Comparison of ENCODE assay signal across 8 cellular contexts in genomic region chr17:38428150-38428642, GRCh38. TPM values are rescaled to one million over a fixed set of nuclear protein-coding genes. Genes with fewer than 3 reads are reported as not detected.
DNase-seq lines count a peak whose midpoint lies in the region; ATAC-seq and TF ChIP-seq lines count a peak whose summit lies in the region.

TSS of gene ARHGAP23 (plus strand) at chr17:38428464. CDS start at chr17:38428486, 22 bp downstream.

- peaks cover 49% of the 10 kb centered on the region for H3K27me3 Mint-ChIP-seq in activated naive CD8-positive, alpha-beta T cell treated with anti-CD3 and anti-CD28 coated beads, Interleukin-2, amount 10 ng/mL, durations not matched to agents 7 days and 5 days
- peaks cover 19% of the 10 kb centered on the region for H3K27me3 Mint-ChIP-seq in type B pancreatic cell

- H3K4me3 ChIP-seq in GM12865 (ENCODE audit: low read depth, low read length) (peak within 1 kb of the TSS; percentile 44), neural cell (ENCODE audit: low read length) (peak within 1 kb of the TSS; percentile 66)

- H3K79me2 ChIP-seq in neural cell (replicated peaks; ENCODE audit: insufficient read depth, low read length), result no peaks in the 10 kb centered on the region

- no peak within 1 kb of the TSS for H3K27ac Mint-ChIP-seq in activated naive CD8-positive, alpha-beta T cell treated with anti-CD3 and anti-CD28 coated beads, Interleukin-2, amount 10 ng/mL, durations not matched to agents 7 days and 5 days
- H3K27ac Mint-ChIP-seq in type B pancreatic cell, result peak within 1 kb of the TSS; percentile 76

- H3K4me1 Mint-ChIP-seq in activated naive CD8-positive, alpha-beta T cell treated with anti-CD3 and anti-CD28 coated beads, Interleukin-2, amount 10 ng/mL, durations not matched to agents 7 days and 5 days, result peaks cover 9% of the 10 kb centered on the region
- H3K4me1 Mint-ChIP-seq in type B pancreatic cell (ENCODE audit: unreplicated experiment), result peaks cover 46% of the 10 kb centered on the region

- H3K9me3 ChIP-seq in neural cell (ENCODE audit: low read length), result no peaks in the 10 kb centered on the region

- DNase-seq in GM12865 (ENCODE audit: low read depth), result peak; percentile 39
- DNase-seq in RPMI7951 (ENCODE audit: low read depth), result peak; percentile 70
- no peak for DNase-seq in activated naive CD8-positive, alpha-beta T cell treated with anti-CD3 and anti-CD28 coated beads, Interleukin-2, amount 10 ng/mL, durations not matched to agents 7 days and 5 days
- peak; percentile 86 for DNase-seq in globus pallidus (ENCODE audit: low spot score)
- no peak for DNase-seq in type B pancreatic cell (ENCODE audit: extremely low spot score, unreplicated experiment)
- no peak for DNase-seq in NCI-H1694 (lab: John Stamatoyannopoulos, UW)

- ATAC-seq in activated naive CD8-positive, alpha-beta T cell treated with anti-CD3 and anti-CD28 coated beads, Interleukin-2, amount 10 ng/mL, durations not matched to agents 7 days and 5 days (ENCODE audit: low read depth), result peak; percentile 41
- no peak for ATAC-seq in HG02588 (IDR thresholded peaks at IDR 0.05; ENCODE audit: unreplicated experiment)

- no peak within 1 kb of the TSS for H3K27ac ChIP-seq in neural cell (ENCODE audit: low read length)

- H4K20me1 ChIP-seq in neural cell (ENCODE audit: insufficient read depth), result no peaks in the 10 kb centered on the region

- H3K9me3 Mint-ChIP-seq in activated naive CD8-positive, alpha-beta T cell treated with anti-CD3 and anti-CD28 coated beads, Interleukin-2, amount 10 ng/mL, durations not matched to agents 7 days and 5 days, result no peaks in the 10 kb centered on the region
- no peaks in the 10 kb centered on the region for H3K9me3 Mint-ChIP-seq in type B pancreatic cell

- peaks cover 10% of the 10 kb centered on the region for H3K27me3 ChIP-seq in neural cell (ENCODE audit: insufficient read depth, low read depth, low read length)

- TF ChIP-seq CTCF in GM12865 (IDR thresholded peaks at IDR 0.05; ENCODE audit: insufficient read depth, low read depth, low read length, missing control alignments) (no peak), neural cell (IDR thresholded peaks at IDR 0.05; ENCODE audit: poor library complexity, severe bottlenecking) (no peak), type B pancreatic cell (conservative IDR thresholded peaks at IDR 0.05) (no peak)

- peak within 1 kb of the TSS; percentile 73 for H3K4me3 Mint-ChIP-seq in activated naive CD8-positive, alpha-beta T cell treated with anti-CD3 and anti-CD28 coated beads, Interleukin-2, amount 10 ng/mL, durations not matched to agents 7 days and 5 days
- H3K4me3 Mint-ChIP-seq in type B pancreatic cell, result peak within 1 kb of the TSS; percentile 87

- TF ChIP-seq RAD21 in neural cell (conservative IDR thresholded peaks at IDR 0.05), result no peak

- H3K36me3 Mint-ChIP-seq in activated naive CD8-positive, alpha-beta T cell treated with anti-CD3 and anti-CD28 coated beads, Interleukin-2, amount 10 ng/mL, durations not matched to agents 7 days and 5 days, result no peaks in the 10 kb centered on the region
- H3K36me3 Mint-ChIP-seq in type B pancreatic cell, result peaks cover 5% of the 10 kb centered on the region

- no peak within 1 kb of the TSS for H2AFZ ChIP-seq in neural cell (ENCODE audit: low read depth, low read length)

- POLR2A ChIA-PET in activated naive CD8-positive, alpha-beta T cell treated with anti-CD3 and anti-CD28 coated beads, Interleukin-2, amount 10 ng/mL, durations not matched to agents 7 days and 5 days (lab: Charles Lee), result no interaction called here

- H3K36me3 ChIP-seq in neural cell (ENCODE audit: insufficient read depth, low read length), result no peaks in the 10 kb centered on the region

- no peak for TF ChIP-seq EP300 in neural cell (conservative IDR thresholded peaks at IDR 0.05; ENCODE audit: poor library complexity, severe bottlenecking)

- no peak within 1 kb of the TSS for H3K4me2 ChIP-seq in neural cell (ENCODE audit: low read length)

- H3K9ac ChIP-seq in neural cell (ENCODE audit: low read length), result peak within 1 kb of the TSS; percentile 63

- no peaks in the 10 kb centered on the region for H3K9me2 ChIP-seq in neural cell (ENCODE audit: insufficient read depth, low read length)

- no peaks in the 10 kb centered on the region for H3F3A ChIP-seq in neural cell (ENCODE audit: insufficient read depth, low read length, poor library complexity, severe bottlenecking)

TF ChIP-seq in neural cell, 6 proteins besides CTCF, POLR2A, EP300 and RAD21:
- TF ChIP-seq REST (IDR thresholded peaks at IDR 0.05; ENCODE audit: borderline replicate concordance), result peak; percentile 16
- TF ChIP-seq EZH2 (IDR thresholded peaks at IDR 0.05; ENCODE audit: borderline replicate concordance, insufficient read depth, low read length, poor library complexity, severe bottlenecking), result no peak

RNA-seq across cellular contexts. Expression of gene ARHGAP23, which starts in this region (rescaled TPM):
- total RNA-seq in RPMI7951 (2014; rRNA removed; shearing (Covaris generic)), result 4.6 and 6.3 TPM in 2 replicates
- total RNA-seq in activated naive CD8-positive, alpha-beta T cell treated with anti-CD3 and anti-CD28 coated beads, Interleukin-2, amount 10 ng/mL, durations not matched to agents 7 days and 5 days, result under 1 TPM; 0.11 to 0.25 TPM
- 1.6 and 2.1 TPM in 2 replicates for polyA plus RNA-seq in neural cell
- polyA minus RNA-seq in neural cell, result 12.9 and 13.4 TPM in 2 replicates
- total RNA-seq in type B pancreatic cell (ENCODE audit: low replicate concordance), result 114 and 333 TPM in 2 replicates

Comparison
In these comparisons a context has a peak if more than half of its experiments do, and no peak if none do; other contexts are left out.
1. RNA of gene ARHGAP23 (total RNA-seq): 114 to 333 TPM in type B pancreatic cell; 4.6 to 6.3 TPM in RPMI7951 and 0.11 to 0.25 TPM in activated naive CD8-positive, alpha-beta T cell treated with anti-CD3 and anti-CD28 coated beads, Interleukin-2, amount 10 ng/mL, durations not matched to agents 7 days and 5 days; every median in the first group is over 10 times any median in the second.
2. Peak in ATAC-seq in activated naive CD8-positive, alpha-beta T cell treated with anti-CD3 and anti-CD28 coated beads, Interleukin-2, amount 10 ng/mL, durations not matched to agents 7 days and 5 days; RNA of the gene not detected or under 1 TPM.
3. DNase-seq: peak in GM12865 (single experiment), RPMI7951 (single experiment) and globus pallidus (single experiment); none in activated naive CD8-positive, alpha-beta T cell treated with anti-CD3 and anti-CD28 coated beads, Interleukin-2, amount 10 ng/mL, durations not matched to agents 7 days and 5 days (single experiment), type B pancreatic cell (single experiment) and NCI-H1694 (single experiment).